In genomic region chr1:27274204-27274603, GRCh38 we compare ENCODE assay signal across 36 cellular contexts.
"Had no signal": no experiment of that assay in that cellular context is flagged by ENCODE, and none has a peak within 500 bp of the region (broad histone marks: within the 10 kb centered on the region; RNA-seq: fewer than 3 reads in every experiment).

No MANE protein-coding gene starts in this region.

- H3K27ac Mint-ChIP-seq: activated CD4-positive, alpha-beta memory T cell treated with anti-CD3 and anti-CD28 coated beads for 36 hours; activated CD4-positive, alpha-beta T cell treated with anti-CD3 and anti-CD28 coated beads for 36 hours; activated CD4-positive, alpha-beta T cell treated with anti-CD3 and anti-CD28 coated beads, Interleukin-2, amount 10 ng/mL, durations not matched to agents 24 days and 14 days; activated CD8-positive, alpha-beta memory T cell treated with anti-CD3 and anti-CD28 coated beads, Interleukin-2, amount 10 ng/mL, durations not matched to agents 7 days and 5 days; activated CD8-positive, alpha-beta T cell treated with anti-CD3 and anti-CD28 coated beads, Interleukin-2, amount 10 ng/mL, durations not matched to agents 7 days and 5 days; activated naive CD4-positive, alpha-beta T cell treated with anti-CD3 and anti-CD28 coated beads for 36 hours; activated naive CD4-positive, alpha-beta T cell treated with anti-CD3 and anti-CD28 coated beads, Interleukin-2, amount 50 U/mL, for 24 hours; activated naive CD8-positive, alpha-beta T cell treated with anti-CD3 and anti-CD28 coated beads for 36 hours; activated naive CD8-positive, alpha-beta T cell treated with anti-CD3 and anti-CD28 coated beads, Interleukin-2, amount 50 U/mL, for 24 hours; activated T-helper 1 cell treated with anti-CD3 and anti-CD28 coated beads, Interleukin-12 subunit alpha, Interleukin-12 subunit beta, Interleukin-2, Interleukin-4 antibody, amounts not matched to agents 30 ng/mL and 10 ng/mL and 1 ng/mL, durations not matched to agents 14 hours and 24 hours and 36 hours; activated T-helper 2 cell treated with anti-CD3 and anti-CD28 coated beads, Interferon-gamma antibody, Interleukin-2, Interleukin-4, amounts not matched to agents 10 μg/mL and 5 μg/mL and 100 μg/mL, durations not matched to agents 14 hours and 24 hours and 36 hours; T-cell; T-helper 1 cell treated with Interleukin-12 subunit alpha and Interleukin-12 subunit beta and Interleukin-4 antibody, amounts not matched to agents 30 μg/mL and 1 μg/mL, for 36 hours; T-helper 2 cell treated with Interferon-gamma antibody and Interleukin-4, amounts not matched to agents 5 μg/mL and 100 μg/mL, for 36 hours had no signal

- H3K4me3 Mint-ChIP-seq: activated CD4-positive, alpha-beta memory T cell treated with anti-CD3 and anti-CD28 coated beads for 36 hours; activated CD4-positive, alpha-beta T cell treated with anti-CD3 and anti-CD28 coated beads for 36 hours; activated CD4-positive, alpha-beta T cell treated with anti-CD3 and anti-CD28 coated beads, Interleukin-2, amount 10 ng/mL, durations not matched to agents 24 days and 14 days; activated CD8-positive, alpha-beta memory T cell treated with anti-CD3 and anti-CD28 coated beads, Interleukin-2, amount 10 ng/mL, durations not matched to agents 7 days and 5 days; activated CD8-positive, alpha-beta T cell treated with anti-CD3 and anti-CD28 coated beads, Interleukin-2, amount 10 ng/mL, durations not matched to agents 7 days and 5 days; activated naive CD4-positive, alpha-beta T cell treated with anti-CD3 and anti-CD28 coated beads for 36 hours; activated naive CD4-positive, alpha-beta T cell treated with anti-CD3 and anti-CD28 coated beads, Interleukin-2, amount 50 U/mL, for 24 hours; activated naive CD8-positive, alpha-beta T cell treated with anti-CD3 and anti-CD28 coated beads for 36 hours; activated naive CD8-positive, alpha-beta T cell treated with anti-CD3 and anti-CD28 coated beads, Interleukin-2, amount 50 U/mL, for 24 hours; activated T-helper 1 cell treated with anti-CD3 and anti-CD28 coated beads, Interleukin-12 subunit alpha, Interleukin-12 subunit beta, Interleukin-2, Interleukin-4 antibody, amounts not matched to agents 30 ng/mL and 10 ng/mL and 1 ng/mL, durations not matched to agents 14 hours and 24 hours and 36 hours; effector memory CD8-positive, alpha-beta T cell; T-cell; T-helper 1 cell treated with Interleukin-12 subunit alpha and Interleukin-12 subunit beta and Interleukin-4 antibody, amounts not matched to agents 30 μg/mL and 1 μg/mL, for 36 hours; T-helper 2 cell treated with Interferon-gamma antibody and Interleukin-4, amounts not matched to agents 5 μg/mL and 100 μg/mL, for 36 hours had no signal

- DNase-seq: activated CD4-positive, alpha-beta memory T cell treated with anti-CD3 and anti-CD28 coated beads for 36 hours; activated CD4-positive, alpha-beta T cell treated with anti-CD3 and anti-CD28 coated beads for 36 hours; activated CD4-positive, alpha-beta T cell treated with anti-CD3 and anti-CD28 coated beads, Interleukin-2, amount 10 ng/mL, durations not matched to agents 24 days and 14 days; activated CD4-positive, CD25-positive, alpha-beta regulatory T cell; activated CD4-positive, CD25-positive, alpha-beta regulatory T cell treated with anti-CD3 and anti-CD28 coated beads, Interleukin-2, amount 50 U/mL, for 72 hours; activated CD8-positive, alpha-beta memory T cell treated with anti-CD3 and anti-CD28 coated beads, Interleukin-2, amount 10 ng/mL, durations not matched to agents 7 days and 5 days; activated CD8-positive, alpha-beta memory T cell treated with anti-CD3 and anti-CD28 coated beads, Interleukin-2, amount 50 U/mL, for 4 hours; activated CD8-positive, alpha-beta T cell treated with anti-CD3 and anti-CD28 coated beads, Interleukin-2, amount 10 ng/mL, durations not matched to agents 7 days and 5 days; activated effector memory CD4-positive, alpha-beta T cell treated with anti-CD3 and anti-CD28 coated beads, Interleukin-2, amount 50 U/mL, for 16 hours; activated naive CD4-positive, alpha-beta T cell treated with anti-CD3 and anti-CD28 coated beads for 36 hours; activated naive CD8-positive, alpha-beta T cell treated with anti-CD3 and anti-CD28 coated beads for 36 hours; activated naive CD8-positive, alpha-beta T cell treated with anti-CD3 and anti-CD28 coated beads, Interleukin-2, amount 50 U/mL, for 24 hours; activated T-cell treated with anti-CD3 and anti-CD28 coated beads, Interleukin-2, amount 50 U/mL, for 1 hour; activated T-cell treated with anti-CD3 and anti-CD28 coated beads, Interleukin-2, amount 50 U/mL, for 48 hours; adrenal gland; amygdala; aorta; body of pancreas; caudate nucleus; cortex of kidney; dermis blood vessel endothelial cell; effector CD4-positive, alpha-beta T cell; effector memory CD8-positive, alpha-beta T cell; erythroblast; foreskin keratinocyte; gastrocnemius medialis; glutamatergic neuron; T-cell; T1000; WERI-Rb-1 had no signal

- H3K9me3 ChIP-seq: adrenal gland, body of pancreas, esophagus muscularis mucosa, gastrocnemius medialis had no signal

- ATAC-seq: activated CD4-positive, alpha-beta T cell treated with anti-CD3 and anti-CD28 coated beads for 36 hours; activated CD8-positive, alpha-beta memory T cell treated with anti-CD3 and anti-CD28 coated beads, Interleukin-2, amount 10 ng/mL, durations not matched to agents 7 days and 5 days; activated CD8-positive, alpha-beta T cell treated with anti-CD3 and anti-CD28 coated beads, Interleukin-2, amount 10 ng/mL, durations not matched to agents 7 days and 5 days; activated naive CD8-positive, alpha-beta T cell treated with anti-CD3 and anti-CD28 coated beads, Interleukin-2, amount 50 U/mL, for 24 hours; body of pancreas; effector memory CD8-positive, alpha-beta T cell; foreskin keratinocyte; gastrocnemius medialis; T-cell had no signal

- H3K27me3 ChIP-seq: adrenal gland, body of pancreas, esophagus muscularis mucosa, foreskin keratinocyte, gastrocnemius medialis had no signal

- H3K9me3 Mint-ChIP-seq: activated CD4-positive, alpha-beta T cell treated with anti-CD3 and anti-CD28 coated beads, Interleukin-2, amount 10 ng/mL, durations not matched to agents 24 days and 14 days; activated naive CD4-positive, alpha-beta T cell treated with anti-CD3 and anti-CD28 coated beads, Interleukin-2, amount 50 U/mL, for 24 hours; activated T-helper 1 cell treated with anti-CD3 and anti-CD28 coated beads, Interleukin-12 subunit alpha, Interleukin-12 subunit beta, Interleukin-2, Interleukin-4 antibody, amounts not matched to agents 30 ng/mL and 10 ng/mL and 1 ng/mL, durations not matched to agents 14 hours and 24 hours and 36 hours; effector memory CD8-positive, alpha-beta T cell had no signal

- H3K36me3 ChIP-seq: adrenal gland had no signal

- H3K4me3 ChIP-seq: adrenal gland, body of pancreas, esophagus muscularis mucosa, gastrocnemius medialis had no signal

- H3K27ac ChIP-seq: adrenal gland, body of pancreas, esophagus muscularis mucosa, foreskin keratinocyte, gastrocnemius medialis had no signal

- H3K27me3 Mint-ChIP-seq: activated CD4-positive, alpha-beta memory T cell treated with anti-CD3 and anti-CD28 coated beads for 36 hours; activated CD4-positive, alpha-beta T cell treated with anti-CD3 and anti-CD28 coated beads for 36 hours; activated CD4-positive, alpha-beta T cell treated with anti-CD3 and anti-CD28 coated beads, Interleukin-2, amount 10 ng/mL, durations not matched to agents 24 days and 14 days; activated CD8-positive, alpha-beta memory T cell treated with anti-CD3 and anti-CD28 coated beads, Interleukin-2, amount 10 ng/mL, durations not matched to agents 7 days and 5 days; activated naive CD4-positive, alpha-beta T cell treated with anti-CD3 and anti-CD28 coated beads, Interleukin-2, amount 50 U/mL, for 24 hours; activated naive CD8-positive, alpha-beta T cell treated with anti-CD3 and anti-CD28 coated beads for 36 hours; activated naive CD8-positive, alpha-beta T cell treated with anti-CD3 and anti-CD28 coated beads, Interleukin-2, amount 50 U/mL, for 24 hours; effector memory CD8-positive, alpha-beta T cell; T-cell had no signal

- H3K4me1 ChIP-seq: adrenal gland, body of pancreas, esophagus muscularis mucosa, foreskin keratinocyte, gastrocnemius medialis had no signal
